ENCODE assay signal across 8 cellular contexts in the genomic region with DNA sequence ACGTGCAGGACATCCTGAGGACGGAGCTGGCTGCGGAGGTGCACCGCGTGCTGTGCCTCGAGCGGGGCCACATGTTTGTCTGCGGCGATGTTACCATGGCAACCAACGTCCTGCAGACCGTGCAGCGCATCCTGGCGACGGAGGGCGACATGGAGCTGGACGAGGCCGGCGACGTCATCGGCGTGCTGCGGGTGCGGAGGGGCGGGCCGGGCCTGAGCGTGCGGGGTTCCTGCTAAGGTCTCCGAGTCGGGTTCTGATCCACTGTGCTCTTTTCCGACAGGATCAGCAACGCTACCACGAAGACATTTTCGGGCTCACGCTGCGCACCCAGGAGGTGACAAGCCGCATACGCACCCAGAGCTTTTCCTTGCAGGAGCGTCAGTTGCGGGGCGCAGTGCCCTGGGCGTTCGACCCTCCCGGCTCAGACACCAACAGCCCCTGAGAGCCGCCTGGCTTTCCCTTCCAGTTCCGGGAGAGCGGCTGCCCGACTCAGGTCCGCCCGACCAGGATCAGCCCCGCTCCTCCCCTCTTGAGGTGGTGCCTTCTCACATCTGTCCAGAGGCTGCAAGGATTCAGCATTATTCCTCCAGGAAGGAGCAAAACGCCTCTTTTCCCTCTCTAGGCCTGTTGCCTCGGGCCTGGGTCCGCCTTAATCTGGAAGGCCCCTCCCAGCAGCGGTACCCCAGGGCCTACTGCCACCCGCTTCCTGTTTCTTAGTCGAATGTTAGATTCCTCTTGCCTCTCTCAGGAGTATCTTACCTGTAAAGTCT. TPM values are rescaled to one million over a fixed set of nuclear protein-coding genes. Genes with fewer than 3 reads are reported as not detected.
DNase-seq lines count a peak whose midpoint lies in the region; ATAC-seq, FAIRE-seq and TF ChIP-seq lines count a peak whose summit lies in the region.

No MANE protein-coding gene starts in this region.

- H4K20me1 ChIP-seq in Loucy (ENCODE audit: insufficient read depth, low read length, poor library complexity, severe bottlenecking) (no peaks in the 10 kb centered on the region), endothelial cell of umbilical vein (replicated peaks; ENCODE audit: control insufficient read depth, extremely low read depth, insufficient read depth, low read length) (no peaks in the 10 kb centered on the region)

- POLR2A ChIA-PET in endothelial cell of umbilical vein (lab: Charles Lee) = no interaction called here

- ATAC-seq in activated CD8-positive, alpha-beta memory T cell treated with anti-CD3 and anti-CD28 coated beads, Interleukin-2, amount 10 ng/mL, durations not matched to agents 7 days and 5 days = peak; percentile 74
- ATAC-seq in naive B cell (ENCODE audit: low read depth in 2 of 2) (peak; percentile 67 to 71), GM21447 (IDR thresholded peaks at IDR 0.05; ENCODE audit: unreplicated experiment) (no peak)
- ATAC-seq in stimulated activated memory B cell treated with anti-CD40 and anti-IgM and Interleukin-4, amounts not matched to agents 10 μg/mL and 1 μg/mL and 100 μg/mL, for 72 hours = peak; percentile 72

- peak overlapping the region; percentile 71 for H3K4me3 ChIP-seq in Loucy (ENCODE audit: low read length, poor library complexity, severe bottlenecking)
- H3K4me3 ChIP-seq in endothelial cell of umbilical vein (replicated peaks in 1 of 3; ENCODE audit: insufficient read depth in 1 of 3, low read depth in 1 of 3, low read length in 3 of 3) = no peak overlapping the region

- peak overlapping the region; percentile 83 for H2AFZ ChIP-seq in Loucy (ENCODE audit: low read length)
- no peak overlapping the region for H2AFZ ChIP-seq in endothelial cell of umbilical vein (ENCODE audit: low read depth, low read length)

- H3K4me2 ChIP-seq in Loucy (ENCODE audit: low read depth, low read length, poor library complexity, severe bottlenecking) (peak overlapping the region; percentile 80), endothelial cell of umbilical vein (ENCODE audit: insufficient read depth, low read length) (no peak overlapping the region)

- no peak overlapping the region for H3K27ac ChIP-seq in endothelial cell of umbilical vein (ENCODE audit: insufficient read depth, low read depth, low read length)

- dilution Hi-C loops in endothelial cell of umbilical vein (cut with MboI; ENCODE audit: extremely low pct_ligation_motif_present, low sequenced_read_pairs) = no loop called here

- H3K9me3 ChIP-seq in Loucy (ENCODE audit: insufficient read depth, low read depth, low read length) = no peaks in the 10 kb centered on the region
- no peaks in the 10 kb centered on the region for H3K9me3 ChIP-seq in endothelial cell of umbilical vein (replicated peaks; ENCODE audit: control insufficient read depth, insufficient read depth, low read length)

- peaks cover 13% of the 10 kb centered on the region for H3K27me3 Mint-ChIP-seq in activated CD8-positive, alpha-beta memory T cell treated with anti-CD3 and anti-CD28 coated beads, Interleukin-2, amount 10 ng/mL, durations not matched to agents 7 days and 5 days
- peaks cover 9 to 69% (median 34%) of the 10 kb centered on the region in 3 donors for H3K27me3 Mint-ChIP-seq in naive B cell
- peaks cover 7% of the 10 kb centered on the region for H3K27me3 Mint-ChIP-seq in stimulated activated memory B cell treated with anti-CD40 and anti-IgM and Interleukin-4, amounts not matched to agents 10 μg/mL and 1 μg/mL and 100 μg/mL, for 72 hours

- no peak for TF ChIP-seq CTCF in GM13976 (IDR thresholded peaks at IDR 0.05; ENCODE audit: borderline replicate concordance, control extremely low read depth, extremely low read depth, insufficient read depth, missing control alignments)
- TF ChIP-seq CTCF in Loucy (conservative IDR thresholded peaks at IDR 0.05; ENCODE audit: low read length) = no peak
- TF ChIP-seq CTCF in endothelial cell of umbilical vein (IDR thresholded peaks at IDR 0.05; ENCODE audit: extremely low read depth in 1 of 2, insufficient read depth in 1 of 2, low read depth in 1 of 2, low read length in 2 of 2) = no peak

- H3K27me3 ChIP-seq in Loucy (ENCODE audit: insufficient read depth, low read length, poor library complexity, severe bottlenecking) (no peaks in the 10 kb centered on the region), endothelial cell of umbilical vein (ENCODE audit: control insufficient read depth in 2 of 2, insufficient read depth in 2 of 2, low read length in 2 of 2) (no peaks in the 10 kb centered on the region)

- peak overlapping the region; percentile 82 for H3K4me3 Mint-ChIP-seq in activated CD8-positive, alpha-beta memory T cell treated with anti-CD3 and anti-CD28 coated beads, Interleukin-2, amount 10 ng/mL, durations not matched to agents 7 days and 5 days
- H3K4me3 Mint-ChIP-seq in naive B cell = peak overlapping the region; percentile 85 to 98 (median 96)
- peak overlapping the region; percentile 87 for H3K4me3 Mint-ChIP-seq in stimulated activated memory B cell treated with anti-CD40 and anti-IgM and Interleukin-4, amounts not matched to agents 10 μg/mL and 1 μg/mL and 100 μg/mL, for 72 hours

- no peaks in the 10 kb centered on the region for H3K9me2 ChIP-seq in Loucy (replicated peaks; ENCODE audit: low read depth, low read length)

- H3K79me2 ChIP-seq in Loucy (ENCODE audit: insufficient read depth, low read length) (no peaks in the 10 kb centered on the region), endothelial cell of umbilical vein (ENCODE audit: control insufficient read depth, insufficient read depth, low read length) (no peaks in the 10 kb centered on the region)

- H3K9me3 Mint-ChIP-seq in activated CD8-positive, alpha-beta memory T cell treated with anti-CD3 and anti-CD28 coated beads, Interleukin-2, amount 10 ng/mL, durations not matched to agents 7 days and 5 days (ENCODE audit: low read depth) = no peaks in the 10 kb centered on the region
- H3K9me3 Mint-ChIP-seq in naive B cell = no peaks in the 10 kb centered on the region
- no peaks in the 10 kb centered on the region for H3K9me3 Mint-ChIP-seq in stimulated activated memory B cell treated with anti-CD40 and anti-IgM and Interleukin-4, amounts not matched to agents 10 μg/mL and 1 μg/mL and 100 μg/mL, for 72 hours

- peak; percentile 85 for DNase-seq in GM13976 (ENCODE audit: low spot score)
- DNase-seq in activated CD8-positive, alpha-beta memory T cell treated with anti-CD3 and anti-CD28 coated beads, Interleukin-2, amount 10 ng/mL, durations not matched to agents 7 days and 5 days = peak; percentile 97
- DNase-seq in endothelial cell of umbilical vein (ENCODE audit: low read depth, low spot score) = no peak
- DNase-seq in naive B cell = peak; percentile 89
- no peak for DNase-seq in COLO829 (ENCODE audit: low spot score)

- H3F3A ChIP-seq in Loucy (ENCODE audit: low read depth) = no peaks in the 10 kb centered on the region

- no peak for FAIRE-seq in endothelial cell of umbilical vein (lab: Jason Lieb, UNC)

- peaks cover 66% of the 10 kb centered on the region for H3K4me1 Mint-ChIP-seq in activated CD8-positive, alpha-beta memory T cell treated with anti-CD3 and anti-CD28 coated beads, Interleukin-2, amount 10 ng/mL, durations not matched to agents 7 days and 5 days
- H3K4me1 Mint-ChIP-seq in naive B cell = peaks cover 46 to 56% (median 48%) of the 10 kb centered on the region in 3 donors
- H3K4me1 Mint-ChIP-seq in stimulated activated memory B cell treated with anti-CD40 and anti-IgM and Interleukin-4, amounts not matched to agents 10 μg/mL and 1 μg/mL and 100 μg/mL, for 72 hours = peaks cover 53% of the 10 kb centered on the region

- TSS peak; percentile 74 for BruUV-seq in endothelial cell of umbilical vein (replicated peaks; lab: Mats Ljungman, UMichigan)

- H3K4me1 ChIP-seq in Loucy (ENCODE audit: insufficient read depth, low read length, poor library complexity, severe bottlenecking) (peaks cover 45% of the 10 kb centered on the region), endothelial cell of umbilical vein (ENCODE audit: control insufficient read depth, extremely low read depth, insufficient read depth, low read length) (peaks cover 14% of the 10 kb centered on the region)

- intact Hi-C loops in endothelial cell of umbilical vein (cut with micrococcal nuclease) = no loop called here

- in situ Hi-C loops in GM13976 (cut with MboI; ENCODE audit: low sequenced_read_pairs, unreplicated experiment) = no loop called here

- no peaks in the 10 kb centered on the region for H3K9me1 ChIP-seq in endothelial cell of umbilical vein (replicated peaks; ENCODE audit: control insufficient read depth, extremely low read depth, insufficient read depth, low read length)

- TF ChIP-seq POLR2A in endothelial cell of umbilical vein (IDR thresholded peaks at IDR 0.05; ENCODE audit: low read depth, low read length) = no peak

- peaks cover 2% of the 10 kb centered on the region for H3K36me3 Mint-ChIP-seq in activated CD8-positive, alpha-beta memory T cell treated with anti-CD3 and anti-CD28 coated beads, Interleukin-2, amount 10 ng/mL, durations not matched to agents 7 days and 5 days
- no peaks in the 10 kb centered on the region for H3K36me3 Mint-ChIP-seq in naive B cell
- H3K36me3 Mint-ChIP-seq in stimulated activated memory B cell treated with anti-CD40 and anti-IgM and Interleukin-4, amounts not matched to agents 10 μg/mL and 1 μg/mL and 100 μg/mL, for 72 hours = no peaks in the 10 kb centered on the region

- H3K9ac ChIP-seq in Loucy (ENCODE audit: low read depth, low read length, poor library complexity, severe bottlenecking) (peak overlapping the region; percentile 74), endothelial cell of umbilical vein (replicated peaks; ENCODE audit: extremely low read depth, insufficient read depth, low read length) (no peak overlapping the region)

- H3K27ac Mint-ChIP-seq in activated CD8-positive, alpha-beta memory T cell treated with anti-CD3 and anti-CD28 coated beads, Interleukin-2, amount 10 ng/mL, durations not matched to agents 7 days and 5 days = peak overlapping the region; percentile 96
- peak overlapping the region; percentile 94 to 100 (median 98) for H3K27ac Mint-ChIP-seq in naive B cell
- peak overlapping the region; percentile 88 for H3K27ac Mint-ChIP-seq in stimulated activated memory B cell treated with anti-CD40 and anti-IgM and Interleukin-4, amounts not matched to agents 10 μg/mL and 1 μg/mL and 100 μg/mL, for 72 hours

- CTCF ChIA-PET in activated CD8-positive, alpha-beta memory T cell treated with anti-CD3 and anti-CD28 coated beads, Interleukin-2, amount 10 ng/mL, durations not matched to agents 7 days and 5 days (lab: Charles Lee) = interaction anchor here (0.7 to 7.8 kb wide), 9 partner anchors 8 to 210 kb away, joined by 3 to 61 read pairs (median 6); partner anchors contain the start of gene ABCB8
- CTCF ChIA-PET in endothelial cell of umbilical vein (lab: Charles Lee) = interaction anchor here (0.8 to 4.0 kb wide), 3 partner anchors 28 to 116 kb away, joined by 3 to 18 read pairs (median 11); no protein-coding TSS in a partner anchor

- H3K36me3 ChIP-seq in Loucy (ENCODE audit: insufficient read depth, low read length) = no peaks in the 10 kb centered on the region
- peaks cover 0 to 21% of the 10 kb centered on the region in 2 experiments for H3K36me3 ChIP-seq in endothelial cell of umbilical vein (ENCODE audit: control insufficient read depth in 2 of 2, extremely low read depth in 1 of 2, insufficient read depth in 2 of 2, low read length in 2 of 2)

RNA-seq across cellular contexts. Expression of gene ATG9B, which starts 10.4 kb away (rescaled TPM):
- 1 to 10 TPM; 2.3 to 3.4 TPM for total RNA-seq in activated CD8-positive, alpha-beta memory T cell treated with anti-CD3 and anti-CD28 coated beads, Interleukin-2, amount 10 ng/mL, durations not matched to agents 7 days and 5 days
- not detected in 2 replicates for total RNA-seq in endothelial cell of umbilical vein
- polyA plus RNA-seq in endothelial cell of umbilical vein (0.02 and 0.04 TPM in 2 replicates), naive B cell (ENCODE audit: low read depth in 6 of 6) (10 to 100 TPM in 2 of 6 donors, 1 to 10 TPM in 4; 7.6 to 14.3 (median 9.6) TPM)
- 0.03 and 0.10 TPM in 2 replicates for polyA plus RNA-seq in endothelial cell of umbilical vein (2011; cell fraction: cytosol; rRNA removed)
- polyA plus RNA-seq in endothelial cell of umbilical vein (2011; cell fraction: nucleus; rRNA removed) = 0.83 and 0.92 TPM in 2 replicates
- polyA plus RNA-seq in endothelial cell of umbilical vein (2012) = 2.6 and 4.2 TPM in 2 replicates
- polyA minus RNA-seq in endothelial cell of umbilical vein = 0.04 TPM in 1 of 2 replicates, not detected in the other
- not detected for polyA minus RNA-seq in endothelial cell of umbilical vein (2011; cell fraction: cytosol; rRNA and poly(A)+ RNA removed)
- polyA minus RNA-seq in endothelial cell of umbilical vein (2011; cell fraction: nucleus; rRNA and poly(A)+ RNA removed) = not detected in 2 replicates

RNA-seq across cellular contexts. Expression of gene ABCB8, which starts 14.3 kb away (rescaled TPM):
- 10 to 100 TPM; 50.3 to 52.4 TPM for total RNA-seq in activated CD8-positive, alpha-beta memory T cell treated with anti-CD3 and anti-CD28 coated beads, Interleukin-2, amount 10 ng/mL, durations not matched to agents 7 days and 5 days
- 46.3 and 48.5 TPM in 2 replicates for total RNA-seq in endothelial cell of umbilical vein
- polyA plus RNA-seq in endothelial cell of umbilical vein (38.0 and 43.2 TPM in 2 replicates), naive B cell (ENCODE audit: low read depth in 6 of 6) (10 to 100 TPM; 18.4 to 32.4 (median 23.4) TPM)
- 17.0 and 24.0 TPM in 2 replicates for polyA plus RNA-seq in endothelial cell of umbilical vein (2011; cell fraction: cytosol; rRNA removed)
- polyA plus RNA-seq in endothelial cell of umbilical vein (2011; cell fraction: nucleus; rRNA removed) = 72.9 and 73.6 TPM in 2 replicates
- 25.7 and 27.7 TPM in 2 replicates for polyA plus RNA-seq in endothelial cell of umbilical vein (2012)
- 31.4 and 40.4 TPM in 2 replicates for polyA minus RNA-seq in endothelial cell of umbilical vein
- 24.2 TPM for polyA minus RNA-seq in endothelial cell of umbilical vein (2011; cell fraction: cytosol; rRNA and poly(A)+ RNA removed)
- polyA minus RNA-seq in endothelial cell of umbilical vein (2011; cell fraction: nucleus; rRNA and poly(A)+ RNA removed) = 27.7 and 42.7 TPM in 2 replicates

RNA-seq across cellular contexts. Expression of gene NOS3, which starts 23.1 kb away (rescaled TPM):
- 10 to 100 TPM in 1 of 2 experiments, 1 to 10 TPM in 1; 6.4 to 10.8 TPM for total RNA-seq in activated CD8-positive, alpha-beta memory T cell treated with anti-CD3 and anti-CD28 coated beads, Interleukin-2, amount 10 ng/mL, durations not matched to agents 7 days and 5 days
- 51.4 and 82.8 TPM in 2 replicates for total RNA-seq in endothelial cell of umbilical vein
- polyA plus RNA-seq in endothelial cell of umbilical vein (95.1 and 120 TPM in 2 replicates), naive B cell (ENCODE audit: low read depth in 6 of 6) (1 to 10 TPM in 4 of 6 donors, under 1 TPM in 2; 0.29 to 2.8 (median 1.3) TPM)
- 35.6 and 46.0 TPM in 2 replicates for polyA plus RNA-seq in endothelial cell of umbilical vein (2011; cell fraction: cytosol; rRNA removed)
- polyA plus RNA-seq in endothelial cell of umbilical vein (2011; cell fraction: nucleus; rRNA removed) = 101 and 123 TPM in 2 replicates
- polyA plus RNA-seq in endothelial cell of umbilical vein (2012) = 59.2 and 81.5 TPM in 2 replicates
- polyA minus RNA-seq in endothelial cell of umbilical vein = 55.3 and 69.1 TPM in 2 replicates
- polyA minus RNA-seq in endothelial cell of umbilical vein (2011; cell fraction: cytosol; rRNA and poly(A)+ RNA removed) = not detected
- 40.8 and 66.5 TPM in 2 replicates for polyA minus RNA-seq in endothelial cell of umbilical vein (2011; cell fraction: nucleus; rRNA and poly(A)+ RNA removed)

RNA-seq across cellular contexts. Expression of gene ASIC3, which starts 34.4 kb away (rescaled TPM):
- total RNA-seq in activated CD8-positive, alpha-beta memory T cell treated with anti-CD3 and anti-CD28 coated beads, Interleukin-2, amount 10 ng/mL, durations not matched to agents 7 days and 5 days = 1 to 10 TPM; 3.9 to 5.3 TPM
- 0.69 and 1.4 TPM in 2 replicates for total RNA-seq in endothelial cell of umbilical vein
- polyA plus RNA-seq in endothelial cell of umbilical vein (0.70 and 1.1 TPM in 2 replicates), naive B cell (ENCODE audit: low read depth in 6 of 6) (not detected)
- 0.14 and 0.16 TPM in 2 replicates for polyA plus RNA-seq in endothelial cell of umbilical vein (2011; cell fraction: cytosol; rRNA removed)
- 3.4 and 5.3 TPM in 2 replicates for polyA plus RNA-seq in endothelial cell of umbilical vein (2011; cell fraction: nucleus; rRNA removed)
- 1.0 and 1.6 TPM in 2 replicates for polyA plus RNA-seq in endothelial cell of umbilical vein (2012)
- polyA minus RNA-seq in endothelial cell of umbilical vein = 0.34 and 0.38 TPM in 2 replicates
- 1.7 TPM for polyA minus RNA-seq in endothelial cell of umbilical vein (2011; cell fraction: cytosol; rRNA and poly(A)+ RNA removed)
- polyA minus RNA-seq in endothelial cell of umbilical vein (2011; cell fraction: nucleus; rRNA and poly(A)+ RNA removed) = 1.1 and 1.5 TPM in 2 replicates

RNA-seq across cellular contexts. Expression of gene KCNH2, which starts 35.8 kb away (rescaled TPM):
- under 1 TPM in 1 of 2 experiments, not detected in 1; 0.07 TPM for total RNA-seq in activated CD8-positive, alpha-beta memory T cell treated with anti-CD3 and anti-CD28 coated beads, Interleukin-2, amount 10 ng/mL, durations not matched to agents 7 days and 5 days
- 0.09 TPM in 1 of 2 replicates, not detected in the other for total RNA-seq in endothelial cell of umbilical vein
- 0.03 and 0.10 TPM in 2 replicates for polyA plus RNA-seq in endothelial cell of umbilical vein
- polyA plus RNA-seq in endothelial cell of umbilical vein (2011; cell fraction: cytosol; rRNA removed) = 0.06 TPM in 2 replicates
- polyA plus RNA-seq in endothelial cell of umbilical vein (2011; cell fraction: nucleus; rRNA removed) = 0.07 and 0.15 TPM in 2 replicates
- 0.08 and 0.14 TPM in 2 replicates for polyA plus RNA-seq in endothelial cell of umbilical vein (2012)
- polyA minus RNA-seq in endothelial cell of umbilical vein = 3.1 TPM in 2 replicates
- polyA minus RNA-seq in endothelial cell of umbilical vein (2011; cell fraction: cytosol; rRNA and poly(A)+ RNA removed) = not detected
- not detected in 2 replicates for polyA minus RNA-seq in endothelial cell of umbilical vein (2011; cell fraction: nucleus; rRNA and poly(A)+ RNA removed)
- under 1 TPM in 3 of 6 donors, not detected in 3; 0.17 to 0.29 (median 0.29) TPM for polyA plus RNA-seq in naive B cell (ENCODE audit: low read depth in 6 of 6)

Comparison
In these comparisons a context has a peak if more than half of its experiments do, and no peak if none do; other contexts are left out.
1. DNase-seq: peak in GM13976 (single experiment), activated CD8-positive, alpha-beta memory T cell treated with anti-CD3 and anti-CD28 coated beads, Interleukin-2, amount 10 ng/mL, durations not matched to agents 7 days and 5 days (single experiment) and naive B cell (single experiment); none in endothelial cell of umbilical vein (single experiment) and COLO829 (single experiment).
2. Peak in every context shown above with its lines, with median percentiles within 50 percentile points of each other: H3K27ac Mint-ChIP-seq and H3K4me3 Mint-ChIP-seq.